In the genomic region with DNA sequence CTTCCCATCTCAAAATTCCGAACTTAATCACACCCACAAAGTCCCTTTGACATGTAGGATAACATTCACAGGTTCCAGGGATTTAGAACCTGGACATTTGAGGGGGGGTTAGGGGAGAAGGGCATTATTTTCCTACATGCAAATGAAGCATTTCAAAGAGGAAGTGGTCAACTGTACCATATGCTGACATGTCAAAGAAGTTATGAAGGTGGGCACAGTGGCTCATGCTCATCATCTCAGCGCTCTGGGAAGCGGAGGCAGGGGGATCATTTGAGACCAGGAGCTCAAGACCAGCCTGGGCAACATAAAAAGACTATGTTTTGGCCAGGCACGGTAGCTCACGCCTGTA, we compare ENCODE assay signal across 19 cellular contexts. TPM values are rescaled to one million over a fixed set of nuclear protein-coding genes. Genes with fewer than 3 reads are reported as not detected.
DNase-seq lines count a peak whose midpoint lies in the region; ATAC-seq, FAIRE-seq and TF ChIP-seq lines count a peak whose summit lies in the region.
"Had no signal": no experiment of that assay in that cellular context is flagged by ENCODE, and none has a peak within 500 bp of the region (broad histone marks: within the 10 kb centered on the region; RNA-seq: fewer than 3 reads in every experiment).

No MANE protein-coding gene starts in this region.

- no peak for DNase-seq in CD14-positive monocyte (ENCODE audit: low spot score)
- DNase-seq in CD8-positive, alpha-beta memory T cell = no peak
- peak; percentile 28 to 56 for DNase-seq in NOMO-1 (lab: John Stamatoyannopoulos, UW; ENCODE audit: unreplicated experiment in 2 of 2)
- no peak for DNase-seq in GM12878 (ENCODE audit: low read depth, low spot score)
- no peak for DNase-seq in erythroblast (lab: John Stamatoyannopoulos, UW)
- no peak for DNase-seq in H4 (ENCODE audit: low spot score)
- DNase-seq: adrenal gland; COR-L47; cortex of kidney; Kasumi-1; left colon; NCI-H1694 treated with DMSO at 0.1 percent for 48 hours; psoas muscle; stimulated activated CD4-positive, alpha-beta T cell treated with anti-CD3 and anti-CD28 coated beads, Interleukin-2, amount 100 ng/mL, for 24 hours; T-helper 1 cell had no signal

- H3K4me2 ChIP-seq in GM12878 (ENCODE audit: control insufficient read depth, insufficient read depth) = peak overlapping the region; percentile 50; the same call in 1 of the 2 replicates

- H3K4me3 ChIP-seq in CD8-positive, alpha-beta memory T cell (ENCODE audit: low read length) = no peak overlapping the region
- no peak overlapping the region for H3K4me3 ChIP-seq in GM12878
- H3K4me3 ChIP-seq: adrenal gland, HAP-1, psoas muscle had no signal

- H2AFZ ChIP-seq in GM12878 (ENCODE audit: control insufficient read depth, low read depth, low read length) = no peak overlapping the region

- H3K9ac ChIP-seq in GM12878 (ENCODE audit: control insufficient read depth, insufficient read depth, low read length) = no peak overlapping the region

- TF ChIP-seq POLR2A in GM12878 (IDR thresholded peaks at IDR 0.05; ENCODE audit: low read depth, low read length) (no peak), erythroblast (IDR thresholded peaks at IDR 0.05; ENCODE audit: low read length) (no peak)

- no peaks in the 10 kb centered on the region for H3K4me1 ChIP-seq in CD8-positive, alpha-beta memory T cell (ENCODE audit: insufficient read depth, low read length)
- peaks cover 13% of the 10 kb centered on the region for H3K4me1 ChIP-seq in GM12878 (ENCODE audit: control insufficient read depth, insufficient read depth, low read length)
- H3K4me1 ChIP-seq: HAP-1, psoas muscle had no signal

- in situ Hi-C loops in GM12878 (cut with MboI) = no loop called here

- H3K4me1 Mint-ChIP-seq in CD14-positive monocyte = peaks cover 54% of the 10 kb centered on the region
- H3K4me1 Mint-ChIP-seq in CD8-positive, alpha-beta memory T cell = peaks cover 26 to 63% (median 58%) of the 10 kb centered on the region in 3 donors

- CTCF ChIA-PET in CD8-positive, alpha-beta memory T cell (lab: Charles Lee) = interaction anchor here (0.5 to 2.3 kb wide), 3 partner anchors 12 to 527 kb away, joined by 3 to 11 read pairs (median 4); no protein-coding TSS in a partner anchor
- CTCF ChIA-PET in GM12878 (lab: Yijun Ruan, JAX) = interaction anchor here (1.0 to 5.6 kb wide), 3 partner anchors 11 to 61 kb away, joined by 3 to 31 read pairs (median 12); no protein-coding TSS in a partner anchor

- TF ChIP-seq CTCF in CD14-positive monocyte (IDR thresholded peaks at IDR 0.05) = no peak
- TF ChIP-seq CTCF in GM12878 (IDR thresholded peaks at IDR 0.05 in 2 of 3, conservative IDR thresholded peaks at IDR 0.05 in 1 of 3; ENCODE audit: control insufficient read depth in 2 of 3, extremely low read depth in 1 of 3, insufficient read depth in 1 of 3, low read depth in 3 of 3, low read length in 3 of 3) = no peak

- peak; percentile 59 for ATAC-seq in GM12878
- ATAC-seq in HG03039 (IDR thresholded peaks at IDR 0.05; ENCODE audit: unreplicated experiment) = no peak
- ATAC-seq: left colon, psoas muscle had no signal

- H3K27me3 ChIP-seq in CD8-positive, alpha-beta memory T cell (ENCODE audit: insufficient read depth, low read length, poor library complexity, severe bottlenecking) = no peaks in the 10 kb centered on the region
- H3K27me3 ChIP-seq in GM12878 (replicated peaks in 1 of 2; ENCODE audit: control insufficient read depth in 2 of 2, insufficient read depth in 2 of 2, low read length in 1 of 2) = no peaks in the 10 kb centered on the region
- H3K27me3 ChIP-seq: adrenal gland had no signal

- H3K27ac ChIP-seq in CD8-positive, alpha-beta memory T cell (ENCODE audit: low read depth, low read length) = no peak overlapping the region
- H3K27ac ChIP-seq in GM12878 (ENCODE audit: control insufficient read depth, insufficient read depth) = no peak overlapping the region
- H3K27ac ChIP-seq: adrenal gland, psoas muscle, VCaP had no signal

- peaks cover 19% of the 10 kb centered on the region in 2 donors for H3K36me3 Mint-ChIP-seq in CD14-positive monocyte
- peaks cover 0 to 27% (median 10%) of the 10 kb centered on the region in 3 donors for H3K36me3 Mint-ChIP-seq in CD8-positive, alpha-beta memory T cell

- POLR2A ChIA-PET in CD8-positive, alpha-beta memory T cell (lab: Charles Lee) = interaction anchor here (0.6 to 0.7 kb wide), 2 partner anchors 13 to 149 kb away, joined by 6 read pairs; no protein-coding TSS in a partner anchor
- POLR2A ChIA-PET in GM12878 (lab: Charles Lee) = interaction anchor here (0.7 kb wide), 1 partner anchor 49 kb away, joined by 5 read pairs; no protein-coding TSS in a partner anchor

- peaks cover 1 to 2% (median 2%) of the 10 kb centered on the region in 3 donors for H3K27me3 Mint-ChIP-seq in CD14-positive monocyte (ENCODE audit: low read depth in 3 of 3)
- H3K27me3 Mint-ChIP-seq in CD8-positive, alpha-beta memory T cell = no peaks in the 10 kb centered on the region

- BruUV-seq in GM12878 (replicated peaks; lab: Mats Ljungman, UMichigan) = no TSS peak

- RAD21 ChIA-PET in GM12878 (lab: Charles Lee; ENCODE audit: unreplicated experiment) = interaction anchor here (0.7 kb wide), 1 partner anchor 426 kb away, joined by 5 read pairs; no protein-coding TSS in a partner anchor

- peak overlapping the region; percentile 0 to 84 (median 43) for H3K27ac Mint-ChIP-seq in CD14-positive monocyte
- peak overlapping the region in 5 of 8 donors; percentile 11 to 87 (median 62) for H3K27ac Mint-ChIP-seq in CD8-positive, alpha-beta memory T cell
- H3K27ac Mint-ChIP-seq: mesothelial cell of epicardium had no signal

- peaks cover 0 to 3% (median 0%) of the 10 kb centered on the region in 7 donors for H3K9me3 Mint-ChIP-seq in CD14-positive monocyte
- no peaks in the 10 kb centered on the region for H3K9me3 Mint-ChIP-seq in CD8-positive, alpha-beta memory T cell

- peaks cover 8% of the 10 kb centered on the region for H3K36me3 ChIP-seq in CD8-positive, alpha-beta memory T cell (ENCODE audit: insufficient read depth, low read length)
- peaks cover 8 to 16% of the 10 kb centered on the region in 2 experiments for H3K36me3 ChIP-seq in GM12878 (ENCODE audit: control insufficient read depth in 2 of 2, insufficient read depth in 2 of 2, low read length in 1 of 2)

- no peaks in the 10 kb centered on the region; the same call in 1 of the 2 replicates for H3K79me2 ChIP-seq in GM12878 (ENCODE audit: control insufficient read depth, insufficient read depth, low read length)

- SMC1A ChIA-PET in GM12878 (lab: Charles Lee; ENCODE audit: uncharacterized antibody, unreplicated experiment) = interaction anchor here (0.9 to 4.3 kb wide), 6 partner anchors 10 to 61 kb away, joined by 3 to 34 read pairs (median 15); no protein-coding TSS in a partner anchor

- no peak overlapping the region for H3K4me3 Mint-ChIP-seq in CD14-positive monocyte
- H3K4me3 Mint-ChIP-seq in CD8-positive, alpha-beta memory T cell = no peak overlapping the region
- H3K4me3 Mint-ChIP-seq: mesothelial cell of epicardium had no signal

- H4K20me1 ChIP-seq in GM12878 (ENCODE audit: control insufficient read depth, insufficient read depth) = no peaks in the 10 kb centered on the region

- FAIRE-seq in GM12878 (lab: Jason Lieb, UNC) = no peak

- H3K9me3 ChIP-seq in CD8-positive, alpha-beta memory T cell (ENCODE audit: low read length) = no peaks in the 10 kb centered on the region
- peaks cover 4% of the 10 kb centered on the region; the same call in 1 of the 3 replicates for H3K9me3 ChIP-seq in GM12878 (replicated peaks; ENCODE audit: control insufficient read depth, insufficient read depth, low read length)
- H3K9me3 ChIP-seq: adrenal gland, HAP-1, psoas muscle had no signal

- no peak for TF ChIP-seq EP300 in GM12878 (IDR thresholded peaks at IDR 0.05; ENCODE audit: borderline replicate concordance in 1 of 2, control insufficient read depth in 1 of 2, low read depth in 2 of 2, low read length in 2 of 2)

- no peak for TF ChIP-seq RAD21 in GM12878 (IDR thresholded peaks at IDR 0.05; ENCODE audit: insufficient read depth, low read depth, low read length)

- intact Hi-C loops in CD14-positive monocyte (cut with micrococcal nuclease) = loop anchor here (5.0 to 10.0 kb wide), 3 partner anchors 60 to 88 kb away; a partner anchor contains a TSS
- intact Hi-C loops in GM12878 (cut with micrococcal nuclease; ENCODE audit: unreplicated experiment) = no loop called here

- WGBS in GM12878 (ENCODE audit: insufficient coverage, insufficient replicate concordance, low lambda C conversion rate, missing lambda C conversion rate) = 87% methylated on average over 5 of the region's 5 CpGs

TF ChIP-seq in GM12878, 131 proteins besides CTCF, POLR2A, EP300 and RAD21 (continues in another document):
- no peak for TF ChIP-seq EGR1 (IDR thresholded peaks at IDR 0.05; ENCODE audit: borderline replicate concordance in 1 of 2, low read depth in 2 of 2, low read length in 2 of 2)
- TF ChIP-seq SPI1 (IDR thresholded peaks at IDR 0.05; ENCODE audit: borderline replicate concordance, insufficient read depth, low read depth, low read length) = peak; percentile 77; the same call in 1 of the 2 replicates
- no peak for TF ChIP-seq ASH2L (IDR thresholded peaks at IDR 0.05; ENCODE audit: borderline replicate concordance, low read depth)
- no peak for TF ChIP-seq NR2C2 (IDR thresholded peaks at IDR 0.05; ENCODE audit: borderline replicate concordance, control insufficient read depth, insufficient read length, low read depth)
- TF ChIP-seq SREBF2 (IDR thresholded peaks at IDR 0.05; ENCODE audit: low read length) = no peak
- TF ChIP-seq POU2F2 (IDR thresholded peaks at IDR 0.05; ENCODE audit: borderline replicate concordance, low read depth, low read length) = peak; percentile 85; the same call in 2 of the 3 replicates

RNA-seq across cellular contexts. Expression of a gene that starts 35.7 kb away (rescaled TPM):
- polyA plus RNA-seq in CD14-positive monocyte (100 to 1,000 TPM; 294 to 501 TPM), GM12878 (2011; rRNA removed) (909 and 1,265 TPM in 2 replicates), GM12878 (2014; fragmentation: Illumina TruSeq; extraction: Trizol) (547 and 710 TPM in 2 replicates), GM12878 (2014; fragmentation: Nextera tagmentation; extraction: Ambion mirVana) (100 to 1,000 TPM; 268 to 424 TPM), GM12878 (2014; rRNA removed) (180 and 224 TPM in 2 replicates), GM12878 (2016; fragmentation: Nextera tagmentation; extraction: Ambion mirVana) (100 to 1,000 TPM; 232 to 423 TPM)
- total RNA-seq in CD8-positive, alpha-beta memory T cell = 100 to 1,000 TPM; 339 to 368 TPM
- polyA plus RNA-seq in CD8-positive, alpha-beta memory T cell = 598 TPM
- total RNA-seq in GM12878 (2013; cell fraction: nucleolus; rRNA removed) = 309 and 320 TPM in 2 replicates
- total RNA-seq in GM12878 (2014; rRNA removed) (334 and 416 TPM in 2 replicates), GM12878 (2014; rRNA removed; fragmentation: Illumina TruSeq; extraction: Trizol) (390 and 401 TPM in 2 replicates), GM12878 (2021) (348 and 360 TPM in 2 replicates)
- polyA plus RNA-seq in GM12878 (2011; ENCODE audit: low read depth) = 133 TPM
- 152 and 181 TPM in 2 replicates for polyA plus RNA-seq in GM12878 (2011; cell fraction: cytosol; rRNA removed)
- polyA plus RNA-seq in GM12878 (2011; cell fraction: nucleus; rRNA removed) = 120 and 153 TPM in 2 replicates
- 252 and 315 TPM in 2 replicates for polyA plus RNA-seq in GM12878 (2012)
- polyA minus RNA-seq in GM12878 (2011; rRNA and poly(A)+ RNA removed) = 326 and 414 TPM in 2 replicates
- polyA minus RNA-seq in GM12878 (2011; cell fraction: cytosol; rRNA and poly(A)+ RNA removed) = 268 and 284 TPM in 2 replicates
- polyA minus RNA-seq in GM12878 (2011; cell fraction: nucleus; rRNA and poly(A)+ RNA removed) = 63.8 and 72.4 TPM in 2 replicates
- total RNA-seq in H4 (2014; rRNA removed; shearing (Covaris generic)) = 303 and 310 TPM in 2 replicates

Comparison
In these comparisons a context has a peak if more than half of its experiments do, and no peak if none do; other contexts are left out.
1. DNase-seq: peak in NOMO-1 (2 of 2); none in CD14-positive monocyte (single experiment), CD8-positive, alpha-beta memory T cell (0 of 5), GM12878 (single experiment), erythroblast (0 of 2) and H4 (single experiment).